ENCODE assay signal across 8 cellular contexts in genomic region chr9:72473474-72474241, GRCh38.
A peak's percentile ranks its signal among the peaks of the same experiment; 100 is the strongest.
DNase-seq lines count a peak whose midpoint lies in the region; ATAC-seq and TF ChIP-seq lines count a peak whose summit lies in the region.

No MANE protein-coding gene starts in this region.

- no peak for TF ChIP-seq CTCF in AG10803 (conservative IDR thresholded peaks at IDR 0.05; ENCODE audit: low read length)
- TF ChIP-seq CTCF in choroid plexus epithelial cell (conservative IDR thresholded peaks at IDR 0.05; ENCODE audit: low read depth, low read length) = no peak

- ATAC-seq in GM19351 (IDR thresholded peaks at IDR 0.05; ENCODE audit: unreplicated experiment) (peak; percentile 95), HG03103 (IDR thresholded peaks at IDR 0.05; ENCODE audit: low read depth, unreplicated experiment) (peak; percentile 59)

- DNase-seq in AG10803 (ENCODE audit: low read depth) = peak; percentile 35
- peak; percentile 87 for DNase-seq in choroid plexus epithelial cell (ENCODE audit: low read depth)
- no peak for DNase-seq in AG20443 (ENCODE audit: low spot score)
- DNase-seq in hepatic stellate cell (ENCODE audit: low spot score) = no peak
- no peak for DNase-seq in GM19238 (ENCODE audit: insufficient read length, low spot score)
- no peak for DNase-seq in COLO829 (ENCODE audit: low spot score)

- no peak overlapping the region for H3K4me3 ChIP-seq in AG10803 (ENCODE audit: low read length)
- no peak overlapping the region for H3K4me3 ChIP-seq in choroid plexus epithelial cell (ENCODE audit: low read depth, low read length)

Comparison
In these comparisons a context has a peak if more than half of its experiments do, and no peak if none do; other contexts are left out.
1. DNase-seq: peak in AG10803 (single experiment) and choroid plexus epithelial cell (single experiment); none in AG20443 (single experiment), hepatic stellate cell (single experiment), GM19238 (single experiment) and COLO829 (single experiment).